8 cellular contexts compared by ENCODE assay signal in genomic region chr5:58460727-58461286, GRCh38. TPM values are rescaled to one million over a fixed set of nuclear protein-coding genes. Genes with fewer than 3 reads are reported as not detected.
A peak's percentile ranks its signal among the peaks of the same experiment; 100 is the strongest.
DNase-seq lines count a peak whose midpoint lies in the region; ATAC-seq and TF ChIP-seq lines count a peak whose summit lies in the region.

No MANE protein-coding gene starts in this region.

- H3K9me2 ChIP-seq in OCI-LY7 (ENCODE audit: insufficient read depth, low read length) = no peaks in the 10 kb centered on the region

- no peaks in the 10 kb centered on the region for H3K36me3 ChIP-seq in OCI-LY7 (ENCODE audit: insufficient read depth, low read length)
- no peaks in the 10 kb centered on the region for H3K36me3 ChIP-seq in mucosa of descending colon (ENCODE audit: low read depth)

- no peak overlapping the region; the same call in 1 of the 2 replicates for H3K4me2 ChIP-seq in OCI-LY7 (ENCODE audit: low read length)

- no peak overlapping the region for H2AFZ ChIP-seq in OCI-LY7 (ENCODE audit: low read length)

- H4K20me1 ChIP-seq in OCI-LY7 (ENCODE audit: insufficient read depth, low read length) = no peaks in the 10 kb centered on the region

- BruUV-seq in OCI-LY7 (replicated peaks; lab: Mats Ljungman, UMichigan) = no TSS peak

- DNase-seq in Caki2 (ENCODE audit: low read depth) = peak; percentile 93
- DNase-seq in HT-29 (ENCODE audit: low spot score) = peak; percentile 97
- DNase-seq in OCI-LY7 (ENCODE audit: low spot score) = peak; percentile 14
- DNase-seq in activated T-cell treated with anti-CD3 and anti-CD28 coated beads for 48 hours (ENCODE audit: low read depth) = peak; percentile 81
- no peak for DNase-seq in epithelial cell of proximal tubule (ENCODE audit: low read depth)
- peak; percentile 92 to 98 (median 95) for DNase-seq in mucosa of descending colon
- peak; percentile 83 for DNase-seq in stimulated activated CD8-positive, alpha-beta memory T cell treated with anti-CD3 and anti-CD28 coated beads, Interleukin-4, amount 100 ng/mL, for 24 hours (ENCODE audit: low read depth)

- no peak overlapping the region for H3K27ac ChIP-seq in OCI-LY7 (ENCODE audit: low read depth, low read length, poor library complexity, severe bottlenecking)

- H3K4me1 ChIP-seq in OCI-LY7 (ENCODE audit: insufficient read depth, low read length, poor library complexity, severe bottlenecking) (no peaks in the 10 kb centered on the region), mucosa of descending colon (ENCODE audit: low read depth) (peaks cover 9% of the 10 kb centered on the region)

- CTCF ChIA-PET in OCI-LY7 (lab: Charles Lee; ENCODE audit: unreplicated experiment) = interaction anchor here (1.6 kb wide), 1 partner anchor 1163 kb away, joined by 3 read pairs; no protein-coding TSS in a partner anchor

- in situ Hi-C loops in Caki2 (cut with HindIII; ENCODE audit: low pct_unique_long_range_greater_than_20kb, low sequenced_read_pairs) = loop anchor here (10.0 to 25.0 kb wide), 2 partner anchors 624 to 966 kb away; no protein-coding TSS in a partner anchor

- H3K4me3 ChIP-seq in OCI-LY7 (ENCODE audit: low read depth, low read length, poor library complexity, severe bottlenecking) (no peak overlapping the region), epithelial cell of proximal tubule (ENCODE audit: low read depth, low read length) (peak overlapping the region; percentile 88), mucosa of descending colon (peak overlapping the region; percentile 74)

- H3K9me3 ChIP-seq in OCI-LY7 (ENCODE audit: low read length) (no peaks in the 10 kb centered on the region), mucosa of descending colon (no peaks in the 10 kb centered on the region)

- TF ChIP-seq CTCF in OCI-LY7 (conservative IDR thresholded peaks at IDR 0.05; ENCODE audit: low read length) (peak; percentile 78), epithelial cell of proximal tubule (conservative IDR thresholded peaks at IDR 0.05; ENCODE audit: low read depth, low read length) (peak; percentile 83), mucosa of descending colon (IDR thresholded peaks at IDR 0.05) (peak; percentile 67)

- ATAC-seq in GM21367 (IDR thresholded peaks at IDR 0.05; ENCODE audit: unreplicated experiment) = peak; percentile 85
- peak; percentile 85 for ATAC-seq in mucosa of descending colon

- POLR2A ChIA-PET in OCI-LY7 (lab: Charles Lee) = no interaction called here

- intact Hi-C loops in OCI-LY7 (cut with micrococcal nuclease; ENCODE audit: unreplicated experiment) = loop anchor here (2.0 to 10.0 kb wide), 2 partner anchors 810 to 966 kb away; no protein-coding TSS in a partner anchor
- intact Hi-C loops in mucosa of descending colon (cut with DNase I, micrococcal nuclease) = loop anchor here (2.0 to 10.0 kb wide), 3 partner anchors 576 to 1162 kb away; no protein-coding TSS in a partner anchor

- no peaks in the 10 kb centered on the region for H3K79me2 ChIP-seq in OCI-LY7 (ENCODE audit: insufficient read depth, low read depth, low read length)

RNA-seq across cellular contexts. Expression of gene PLK2, which starts 0.9 kb away (rescaled TPM):
- total RNA-seq in Caki2 (2014; rRNA removed; shearing (Covaris generic); ENCODE audit: low replicate concordance) = 701 and 705 TPM in 2 replicates
- 984 and 1,144 TPM in 2 replicates for total RNA-seq in HT-29 (2014; rRNA removed; shearing (Covaris generic))
- total RNA-seq in OCI-LY7 (2014; rRNA removed; shearing (Covaris generic)) = 0.19 TPM in 1 of 2 replicates, not detected in the other
- total RNA-seq in OCI-LY7 (2022) (0.59 TPM in 1 of 2 replicates, not detected in the other), epithelial cell of proximal tubule (437 and 613 TPM in 2 replicates), mucosa of descending colon (10 to 100 TPM; 13.0 to 24.7 (median 14.5) TPM)

RNA-seq across cellular contexts. Expression of gene GAPT, which starts 30.4 kb away (rescaled TPM):
- total RNA-seq in Caki2 (2014; rRNA removed; shearing (Covaris generic); ENCODE audit: low replicate concordance) = not detected in 2 replicates
- not detected in 2 replicates for total RNA-seq in HT-29 (2014; rRNA removed; shearing (Covaris generic))
- 15.1 and 16.6 TPM in 2 replicates for total RNA-seq in OCI-LY7 (2014; rRNA removed; shearing (Covaris generic))
- total RNA-seq in OCI-LY7 (2022) (9.0 and 11.2 TPM in 2 replicates), epithelial cell of proximal tubule (not detected in 2 replicates), mucosa of descending colon (under 1 TPM; 0.17 to 0.98 (median 0.43) TPM)

Comparison
In these comparisons a context has a peak if more than half of its experiments do, and no peak if none do; other contexts are left out.
1. RNA of gene PLK2, which starts 0.9 kb away (total RNA-seq): 984 to 1,144 TPM in HT-29, 701 to 705 TPM in Caki2 and 437 to 613 TPM in epithelial cell of proximal tubule; 13.0 to 24.7 TPM in mucosa of descending colon and 0.19 to 0.59 TPM in OCI-LY7; every median in the first group is over 10 times any median in the second.
2. Peak in every context shown above with its lines, with median percentiles within 50 percentile points of each other: CTCF ChIP-seq.